Comparison of ENCODE assay signal across 8 cellular contexts in genomic region chr3:123489400-123490004, GRCh38. TPM values are rescaled to one million over a fixed set of nuclear protein-coding genes. Genes with fewer than 3 reads are reported as not detected.
DNase-seq lines count a peak whose midpoint lies in the region; ATAC-seq, FAIRE-seq and TF ChIP-seq lines count a peak whose summit lies in the region.

No MANE protein-coding gene starts in this region.

- H3K27ac Mint-ChIP-seq in activated CD4-positive, alpha-beta T cell treated with anti-CD3 and anti-CD28 coated beads, Interleukin-2, amount 10 ng/mL, durations not matched to agents 7 days and 5 days: no peak overlapping the region

- no peaks in the 10 kb centered on the region for H3K4me1 ChIP-seq in endothelial cell of umbilical vein (ENCODE audit: control insufficient read depth, extremely low read depth, insufficient read depth, low read length)

- H2AFZ ChIP-seq in endothelial cell of umbilical vein (ENCODE audit: low read depth, low read length): no peak overlapping the region

- no peak overlapping the region for H3K27ac ChIP-seq in endothelial cell of umbilical vein (ENCODE audit: insufficient read depth, low read depth, low read length)

- no peak overlapping the region for H3K9ac ChIP-seq in endothelial cell of umbilical vein (replicated peaks; ENCODE audit: extremely low read depth, insufficient read depth, low read length)

- no TSS peak for BruUV-seq in endothelial cell of umbilical vein (replicated peaks; lab: Mats Ljungman, UMichigan)

- POLR2A ChIA-PET in activated CD4-positive, alpha-beta T cell treated with anti-CD3 and anti-CD28 coated beads, Interleukin-2, amount 10 ng/mL, durations not matched to agents 7 days and 5 days (lab: Charles Lee): no interaction called here
- POLR2A ChIA-PET in endothelial cell of umbilical vein (lab: Charles Lee): no interaction called here

- no peak for ATAC-seq in HG03432 (IDR thresholded peaks at IDR 0.05; ENCODE audit: unreplicated experiment)

- DNase-seq in AG08395 (ENCODE audit: low spot score): peak; percentile 86
- peak; percentile 75 for DNase-seq in GM13977 (ENCODE audit: low spot score)
- peak; percentile 56 for DNase-seq in NCI-H2171 treated with DMSO at 0.1 percent for 48 hours (lab: John Stamatoyannopoulos, UW)
- DNase-seq in activated CD4-positive, alpha-beta T cell treated with anti-CD3 and anti-CD28 coated beads, Interleukin-2, amount 10 ng/mL, durations not matched to agents 7 days and 5 days: peak; percentile 40
- DNase-seq in endothelial cell of umbilical vein (ENCODE audit: low read depth, low spot score): peak; percentile 67
- peak; percentile 82 for DNase-seq in midbrain (lab: John Stamatoyannopoulos, UW)
- peak; percentile 38 for DNase-seq in stromal cell of bone marrow (ENCODE audit: low read depth)

- H3K79me2 ChIP-seq in endothelial cell of umbilical vein (ENCODE audit: control insufficient read depth, insufficient read depth, low read length): no peaks in the 10 kb centered on the region

- peaks cover 4% of the 10 kb centered on the region for H3K27me3 Mint-ChIP-seq in activated CD4-positive, alpha-beta T cell treated with anti-CD3 and anti-CD28 coated beads, Interleukin-2, amount 10 ng/mL, durations not matched to agents 7 days and 5 days

- CTCF ChIA-PET in activated CD4-positive, alpha-beta T cell treated with anti-CD3 and anti-CD28 coated beads, Interleukin-2, amount 10 ng/mL, durations not matched to agents 7 days and 5 days (lab: Charles Lee): interaction anchor here (1.6 kb wide), 1 partner anchor 14 kb away, joined by 3 read pairs; no protein-coding TSS in a partner anchor
- CTCF ChIA-PET in endothelial cell of umbilical vein (lab: Charles Lee): interaction anchor here (0.6 to 3.1 kb wide), 37 partner anchors 9 to 1942 kb away, joined by 3 to 121 read pairs (median 4); partner anchors contain the start of gene ADCY5

- TF ChIP-seq CTCF in GM13977 (IDR thresholded peaks at IDR 0.05; ENCODE audit: extremely low read depth, insufficient read depth, missing control alignments): peak; percentile 90
- TF ChIP-seq CTCF in endothelial cell of umbilical vein (IDR thresholded peaks at IDR 0.05; ENCODE audit: extremely low read depth in 1 of 2, insufficient read depth in 1 of 2, low read depth in 1 of 2, low read length in 2 of 2): peak; percentile 85 to 89

- H3K36me3 Mint-ChIP-seq in activated CD4-positive, alpha-beta T cell treated with anti-CD3 and anti-CD28 coated beads, Interleukin-2, amount 10 ng/mL, durations not matched to agents 7 days and 5 days (ENCODE audit: low read depth): no peaks in the 10 kb centered on the region

- H3K4me2 ChIP-seq in endothelial cell of umbilical vein (ENCODE audit: insufficient read depth, low read length): no peak overlapping the region

- in situ Hi-C loops in GM13977 (cut with MboI; ENCODE audit: low pct_unique_long_range_greater_than_20kb, low sequenced_read_pairs, unreplicated experiment): no loop called here

- no peak for TF ChIP-seq POLR2A in endothelial cell of umbilical vein (IDR thresholded peaks at IDR 0.05; ENCODE audit: low read depth, low read length)

- no peaks in the 10 kb centered on the region for H3K27me3 ChIP-seq in endothelial cell of umbilical vein (ENCODE audit: control insufficient read depth in 2 of 2, insufficient read depth in 2 of 2, low read length in 2 of 2)

- no peaks in the 10 kb centered on the region for H3K36me3 ChIP-seq in endothelial cell of umbilical vein (ENCODE audit: control insufficient read depth in 2 of 2, extremely low read depth in 1 of 2, insufficient read depth in 2 of 2, low read length in 2 of 2)

- H3K9me3 Mint-ChIP-seq in activated CD4-positive, alpha-beta T cell treated with anti-CD3 and anti-CD28 coated beads, Interleukin-2, amount 10 ng/mL, durations not matched to agents 7 days and 5 days: no peaks in the 10 kb centered on the region

- H3K4me3 ChIP-seq in endothelial cell of umbilical vein (replicated peaks in 1 of 3; ENCODE audit: insufficient read depth in 1 of 3, low read depth in 1 of 3, low read length in 3 of 3): no peak overlapping the region

- no peaks in the 10 kb centered on the region for H3K9me1 ChIP-seq in endothelial cell of umbilical vein (replicated peaks; ENCODE audit: control insufficient read depth, extremely low read depth, insufficient read depth, low read length)

- intact Hi-C loops in endothelial cell of umbilical vein (cut with micrococcal nuclease): loop anchor here (1.0 to 2.0 kb wide), 4 partner anchors 39 to 203 kb away; no protein-coding TSS in a partner anchor

- no peaks in the 10 kb centered on the region for H3K4me1 Mint-ChIP-seq in activated CD4-positive, alpha-beta T cell treated with anti-CD3 and anti-CD28 coated beads, Interleukin-2, amount 10 ng/mL, durations not matched to agents 7 days and 5 days

- peak; percentile 79 for FAIRE-seq in endothelial cell of umbilical vein (lab: Jason Lieb, UNC)

- dilution Hi-C loops in endothelial cell of umbilical vein (cut with MboI; ENCODE audit: extremely low pct_ligation_motif_present, low sequenced_read_pairs): no loop called here

- no peak overlapping the region for H3K4me3 Mint-ChIP-seq in activated CD4-positive, alpha-beta T cell treated with anti-CD3 and anti-CD28 coated beads, Interleukin-2, amount 10 ng/mL, durations not matched to agents 7 days and 5 days

- no peaks in the 10 kb centered on the region for H4K20me1 ChIP-seq in endothelial cell of umbilical vein (replicated peaks; ENCODE audit: control insufficient read depth, extremely low read depth, insufficient read depth, low read length)

- no peaks in the 10 kb centered on the region for H3K9me3 ChIP-seq in endothelial cell of umbilical vein (replicated peaks; ENCODE audit: control insufficient read depth, insufficient read depth, low read length)

TF ChIP-seq in endothelial cell of umbilical vein, 7 proteins besides CTCF, POLR2A, EP300 and RAD21:
- TF ChIP-seq JUN (IDR thresholded peaks at IDR 0.05; ENCODE audit: borderline replicate concordance, insufficient read depth, insufficient read length, low read depth) (no peak), FOS (IDR thresholded peaks at IDR 0.05; ENCODE audit: borderline replicate concordance, insufficient read depth, low read length) (no peak), MAX (IDR thresholded peaks at IDR 0.05; ENCODE audit: insufficient read depth, insufficient read length) (no peak), MYC (IDR thresholded peaks at IDR 0.05; ENCODE audit: low read depth, low read length) (no peak), GATA2 (IDR thresholded peaks at IDR 0.05; ENCODE audit: insufficient read depth, insufficient read length, low read depth, low read length) (no peak), EZH2 (IDR thresholded peaks at IDR 0.05; ENCODE audit: borderline replicate concordance, low read depth, low read length, severe bottlenecking) (no peak), POLR2AphosphoS5 (IDR thresholded peaks at IDR 0.05; ENCODE audit: insufficient read depth, low read depth, low read length) (no peak)

RNA-seq across cellular contexts. Expression of gene ADCY5, which starts 40.6 kb away (rescaled TPM):
- total RNA-seq in activated CD4-positive, alpha-beta T cell treated with anti-CD3 and anti-CD28 coated beads, Interleukin-2, amount 10 ng/mL, durations not matched to agents 7 days and 5 days: not detected
- total RNA-seq in endothelial cell of umbilical vein: not detected in 2 replicates
- polyA plus RNA-seq in endothelial cell of umbilical vein: 0.01 and 0.08 TPM in 2 replicates
- polyA plus RNA-seq in endothelial cell of umbilical vein (2011; cell fraction: cytosol; rRNA removed): 0.06 and 0.13 TPM in 2 replicates
- polyA plus RNA-seq in endothelial cell of umbilical vein (2011; cell fraction: nucleus; rRNA removed): 0.07 TPM in 1 of 2 replicates, not detected in the other
- polyA plus RNA-seq in endothelial cell of umbilical vein (2012): 0.13 TPM in 1 of 2 replicates, not detected in the other
- 0.17 and 0.87 TPM in 2 replicates for polyA minus RNA-seq in endothelial cell of umbilical vein
- polyA minus RNA-seq in endothelial cell of umbilical vein (2011; cell fraction: cytosol; rRNA and poly(A)+ RNA removed): not detected
- polyA minus RNA-seq in endothelial cell of umbilical vein (2011; cell fraction: nucleus; rRNA and poly(A)+ RNA removed): 0.05 TPM in 1 of 2 replicates, not detected in the other
